In the genomic region with DNA sequence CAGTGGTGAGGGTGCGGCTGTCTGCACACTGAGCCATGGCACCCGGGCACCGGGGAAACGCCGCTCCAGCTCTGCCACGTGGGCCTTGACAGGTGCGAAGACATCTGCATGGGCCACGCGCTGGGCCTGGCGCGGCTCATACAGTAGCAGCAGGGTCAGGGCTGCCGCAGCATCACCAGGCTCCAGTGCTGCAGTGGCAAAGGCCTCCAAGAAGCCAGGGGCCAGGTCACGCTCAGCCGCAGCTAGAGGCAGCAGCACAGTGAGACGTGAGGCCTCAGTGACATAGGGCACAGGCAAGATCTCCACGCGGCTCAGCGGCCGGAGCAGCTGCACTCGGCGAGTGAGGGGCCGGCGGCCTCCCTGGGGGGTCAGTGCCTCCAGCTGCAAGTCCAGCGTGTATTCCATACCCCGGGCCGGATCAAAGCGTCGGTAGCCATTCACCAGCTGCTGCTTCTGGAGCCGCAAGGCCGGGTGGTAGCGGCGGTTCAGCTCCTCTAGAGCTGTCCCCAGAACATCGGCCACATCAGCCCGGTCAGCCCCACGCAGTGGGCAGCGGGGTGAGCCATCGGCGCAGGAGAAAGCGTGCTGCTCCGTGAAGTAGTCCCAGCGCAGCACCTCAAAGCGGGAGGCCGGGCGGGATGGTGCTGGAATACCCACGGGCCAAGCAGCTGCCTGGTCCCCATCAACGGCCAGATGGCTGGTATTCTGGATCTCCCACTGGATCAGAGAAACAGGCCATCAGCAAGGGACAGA, we compare ENCODE assay signal across 32 cellular contexts. TPM values are rescaled to one million over a fixed set of nuclear protein-coding genes. Genes with fewer than 3 reads are reported as not detected.
"Had no signal": no experiment of that assay in that cellular context is flagged by ENCODE, and none has a peak within 500 bp of the region (broad histone marks: within the 10 kb centered on the region; RNA-seq: fewer than 3 reads in every experiment).

No MANE protein-coding gene starts in this region.

- H3K4me3 Mint-ChIP-seq: activated T-cell treated with anti-CD3 and anti-CD28 coated beads, Interleukin-2, amount 50 U/mL, for 72 hours; dendritic cell treated with granulocyte-macrophage colony-stimulating factor and Interleukin-4, amounts not matched to agents 40 ng/mL and 50 ng/mL, for 4 days; endodermal cell; stimulated activated memory B cell treated with anti-CD40 and anti-IgM and Interleukin-4, amounts not matched to agents 10 μg/mL and 1 μg/mL and 100 μg/mL, for 72 hours had no signal

- H3K36me3 Mint-ChIP-seq: naive thymus-derived CD8-positive, alpha-beta T cell; T-cell had no signal

- ATAC-seq: activated naive CD4-positive, alpha-beta T cell treated with anti-CD3 and anti-CD28 coated beads, Interleukin-2, amount 50 U/mL, for 72 hours; activated T-cell treated with anti-CD3 and anti-CD28 coated beads, Interleukin-2, amount 50 U/mL, for 72 hours; esophagus mucosa; left colon; naive thymus-derived CD8-positive, alpha-beta T cell; stimulated activated memory B cell treated with anti-CD40 and anti-IgM and Interleukin-4, amounts not matched to agents 10 μg/mL and 1 μg/mL and 100 μg/mL, for 72 hours; T-cell; upper lobe of right lung had no signal

- H3K27ac ChIP-seq: breast epithelium, neutrophil, ovary, sigmoid colon, stomach, thyroid gland, upper lobe of right lung had no signal

- DNase-seq: activated CD4-positive, alpha-beta T cell treated with anti-CD3 and anti-CD28 coated beads for 4 hours; activated CD4-positive, alpha-beta T cell treated with anti-CD3 and anti-CD28 coated beads, Interleukin-2, amount 50 U/mL, for 4 hours; activated CD4-positive, CD25-positive, alpha-beta regulatory T cell; activated naive CD4-positive, alpha-beta T cell; activated T-cell treated with anti-CD3 and anti-CD28 coated beads for 4 hours; activated T-cell treated with anti-CD3 and anti-CD28 coated beads, Interleukin-2, amount 50 U/mL, for 72 hours; endodermal cell; foreskin fibroblast; head of caudate nucleus; hippocampal formation; left colon; naive thymus-derived CD8-positive, alpha-beta T cell; sigmoid colon; small intestine; stimulated activated CD4-positive, alpha-beta T cell treated with anti-CD3 and anti-CD28 coated beads, Interleukin-4, amount 100 ng/mL, for 4 hours; stimulated activated CD8-positive, alpha-beta memory T cell treated with anti-CD3 and anti-CD28 coated beads, Interleukin-4, amount 100 ng/mL, for 48 hours; stomach; T-cell; thyroid gland; upper lobe of right lung had no signal

- H3K4me3 ChIP-seq: breast epithelium, ovary, sigmoid colon, stomach, thyroid gland, upper lobe of right lung had no signal

- H3K36me3 ChIP-seq: breast epithelium, neutrophil, ovary had no signal

- H3K27me3 ChIP-seq: breast epithelium, ovary, sigmoid colon, thyroid gland, upper lobe of right lung had no signal

- H3K9me3 Mint-ChIP-seq: activated naive CD4-positive, alpha-beta T cell treated with anti-CD3 and anti-CD28 coated beads, Interleukin-2, amount 50 U/mL, for 72 hours; activated T-cell treated with anti-CD3 and anti-CD28 coated beads, Interleukin-2, amount 50 U/mL, for 72 hours; central memory CD8-positive, alpha-beta T cell; dendritic cell treated with granulocyte-macrophage colony-stimulating factor and Interleukin-4, amounts not matched to agents 40 ng/mL and 50 ng/mL, for 4 days; endodermal cell; naive thymus-derived CD8-positive, alpha-beta T cell; stimulated activated memory B cell treated with anti-CD40 and anti-IgM and Interleukin-4, amounts not matched to agents 10 μg/mL and 1 μg/mL and 100 μg/mL, for 72 hours; T-cell had no signal

- H3K27ac Mint-ChIP-seq: activated T-cell treated with anti-CD3 and anti-CD28 coated beads, Interleukin-2, amount 50 U/mL, for 72 hours; dendritic cell treated with granulocyte-macrophage colony-stimulating factor and Interleukin-4, amounts not matched to agents 40 ng/mL and 50 ng/mL, for 4 days; endodermal cell; progenitor cell of endocrine pancreas; stimulated activated memory B cell treated with anti-CD40 and anti-IgM and Interleukin-4, amounts not matched to agents 10 μg/mL and 1 μg/mL and 100 μg/mL, for 72 hours; T-cell had no signal

- H3K9me3 ChIP-seq: breast epithelium, neutrophil, ovary, sigmoid colon, stomach, thyroid gland, upper lobe of right lung had no signal

RNA-seq across cellular contexts. Expression of a gene that starts 25.8 kb away (rescaled TPM):
- total RNA-seq: esophagus mucosa, left colon, renal cortical epithelial cell, thyroid gland had no signal
- polyA plus RNA-seq: keratinocyte; liver; naive thymus-derived CD8-positive, alpha-beta T cell; stomach had no signal

RNA-seq across cellular contexts. Expression of a gene that starts 31.2 kb away (rescaled TPM):
- polyA plus RNA-seq: naive thymus-derived CD8-positive, alpha-beta T cell had no signal

RNA-seq across cellular contexts. Expression of a gene that starts 32.0 kb away (rescaled TPM):
- total RNA-seq: activated T-cell treated with anti-CD3 and anti-CD28 coated beads, Interleukin-2, amount 50 U/mL, for 72 hours; left colon; naive thymus-derived CD8-positive, alpha-beta T cell had no signal
- polyA plus RNA-seq: naive thymus-derived CD8-positive, alpha-beta T cell had no signal
